8 cellular contexts compared by ENCODE assay signal in genomic region chr5:124746252-124746915, GRCh38. TPM values are rescaled to one million over a fixed set of nuclear protein-coding genes. Genes with fewer than 3 reads are reported as not detected.
DNase-seq lines count a peak whose midpoint lies in the region; ATAC-seq and TF ChIP-seq lines count a peak whose summit lies in the region.

Gene ZNF608, minus strand, starts transcription at chr5:124746639. Its CDS starts 1,650 bp downstream, at chr5:124744989.

- H3K4me3 Mint-ChIP-seq in osteocyte (ENCODE audit: unreplicated experiment): no peak within 1 kb of the TSS
- peak within 1 kb of the TSS in 1 of 2 donors; percentile 48 for H3K4me3 Mint-ChIP-seq in effector memory CD8-positive, alpha-beta T cell

- H3K36me3 Mint-ChIP-seq in osteocyte (ENCODE audit: unreplicated experiment): peaks cover under 1% of the 10 kb centered on the region
- no peaks in the 10 kb centered on the region for H3K36me3 Mint-ChIP-seq in effector memory CD8-positive, alpha-beta T cell (ENCODE audit: insufficient read depth)

- no peak for TF ChIP-seq CTCF in WI38 (IDR thresholded peaks at IDR 0.05; ENCODE audit: low read depth, low read length)
- peak in 2 of 4 experiments; percentile 34 to 40 for TF ChIP-seq CTCF in gastroesophageal sphincter (IDR thresholded peaks at IDR 0.05)
- TF ChIP-seq CTCF in osteocyte (IDR thresholded peaks at IDR 0.05): peak; percentile 11

- ATAC-seq in gastroesophageal sphincter: no peak
- no peak for ATAC-seq in effector memory CD8-positive, alpha-beta T cell (replicated peaks)

- H3K4me3 ChIP-seq in WI38 (ENCODE audit: low read depth, low read length) (peak within 1 kb of the TSS; percentile 79), gastroesophageal sphincter (peak within 1 kb of the TSS; percentile 63)

- H3K27ac ChIP-seq in gastroesophageal sphincter: peak within 1 kb of the TSS; percentile 90 to 93 (median 91)

- whole genome bisulfite sequencing in gastroesophageal sphincter (ENCODE audit: low coverage in 1 of 2), 2 donors: 1 to 2% methylated on average over 10 to 14 of the region's 14 CpGs

- H3K36me3 ChIP-seq in gastroesophageal sphincter: no peaks in the 10 kb centered on the region

- peak; percentile 36 for DNase-seq in COR-L47 (lab: John Stamatoyannopoulos, UW)
- DNase-seq in LHCN-M2 (ENCODE audit: low read depth): peak; percentile 89
- no peak for DNase-seq in osteocyte (ENCODE audit: extremely low spot score, unreplicated experiment)
- DNase-seq in stimulated activated CD4-positive, alpha-beta T cell treated with anti-CD3 and anti-CD28 coated beads, Interleukin-12 subunit alpha, Interleukin-12 subunit beta, amount 100 ng/mL, for 4 hours: no peak
- DNase-seq in effector memory CD8-positive, alpha-beta T cell: no peak
- no peak for DNase-seq in NCI-H1436 (lab: John Stamatoyannopoulos, UW)

- H3K4me1 Mint-ChIP-seq in osteocyte (ENCODE audit: unreplicated experiment): peaks cover 17% of the 10 kb centered on the region
- peaks cover 0 to 5% of the 10 kb centered on the region in 2 donors for H3K4me1 Mint-ChIP-seq in effector memory CD8-positive, alpha-beta T cell (ENCODE audit: low read depth in 2 of 2)

- no peaks in the 10 kb centered on the region for H3K9me3 Mint-ChIP-seq in osteocyte (ENCODE audit: unreplicated experiment)
- peaks cover 0 to 3% of the 10 kb centered on the region in 2 donors for H3K9me3 Mint-ChIP-seq in effector memory CD8-positive, alpha-beta T cell

- no peak for TF ChIP-seq EP300 in gastroesophageal sphincter (IDR thresholded peaks at IDR 0.05)

- no peak for TF ChIP-seq POLR2A in gastroesophageal sphincter (IDR thresholded peaks at IDR 0.05)

- peaks cover 0 to 28% (median 3%) of the 10 kb centered on the region in 3 donors for H3K4me1 ChIP-seq in gastroesophageal sphincter

- H3K27ac Mint-ChIP-seq in osteocyte (ENCODE audit: unreplicated experiment): no peak within 1 kb of the TSS
- H3K27ac Mint-ChIP-seq in effector memory CD8-positive, alpha-beta T cell: no peak within 1 kb of the TSS

- no peaks in the 10 kb centered on the region for H3K27me3 ChIP-seq in gastroesophageal sphincter

- no peaks in the 10 kb centered on the region for H3K9me3 ChIP-seq in gastroesophageal sphincter

- H3K27me3 Mint-ChIP-seq in osteocyte (ENCODE audit: unreplicated experiment): no peaks in the 10 kb centered on the region
- peaks cover 0 to 36% of the 10 kb centered on the region in 2 donors for H3K27me3 Mint-ChIP-seq in effector memory CD8-positive, alpha-beta T cell

RNA-seq across cellular contexts. Expression of gene ZNF608, which starts in this region (rescaled TPM):
- 9.0 and 19.4 TPM in 2 replicates for total RNA-seq in LHCN-M2 (2014; rRNA removed)
- polyA plus RNA-seq in LHCN-M2 (2012): 3.0 TPM
- 10 to 100 TPM; 24.4 to 41.4 (median 36.1) TPM for total RNA-seq in gastroesophageal sphincter
- 64.4 and 65.6 TPM in 2 replicates for total RNA-seq in osteocyte

Comparison
In these comparisons a context has a peak if more than half of its experiments do, and no peak if none do; other contexts are left out.
1. DNase-seq: peak in COR-L47 (single experiment) and LHCN-M2 (single experiment); none in osteocyte (single experiment), stimulated activated CD4-positive, alpha-beta T cell treated with anti-CD3 and anti-CD28 coated beads, Interleukin-12 subunit alpha, Interleukin-12 subunit beta, amount 100 ng/mL, for 4 hours (single experiment), effector memory CD8-positive, alpha-beta T cell (0 of 3) and NCI-H1436 (single experiment).